ENCODE assay signal across 19 cellular contexts in the genomic region with DNA sequence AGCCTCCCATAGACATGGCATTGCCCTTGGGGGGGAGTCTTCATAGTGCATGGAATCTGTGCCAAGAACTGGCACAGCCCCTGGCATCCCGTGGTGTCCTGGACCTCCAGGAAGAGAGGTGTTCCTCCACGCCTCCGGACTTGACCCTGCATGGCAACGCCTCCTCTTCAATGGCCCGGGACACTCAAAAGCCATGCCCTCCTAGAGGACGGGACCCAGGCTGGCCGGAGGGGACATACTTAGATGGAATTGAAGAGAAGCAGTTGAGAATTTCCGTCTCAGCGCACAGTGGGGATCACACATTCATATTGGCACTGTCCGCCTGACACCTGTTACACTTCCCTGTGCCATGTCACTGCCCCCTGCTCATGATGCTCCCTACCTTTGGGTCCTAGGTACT.
"Had no signal": no experiment of that assay in that cellular context is flagged by ENCODE, and none has a peak within 500 bp of the region (broad histone marks: within the 10 kb centered on the region; RNA-seq: fewer than 3 reads in every experiment).

No MANE protein-coding gene starts in this region.

- H3K36me3 Mint-ChIP-seq: naive thymus-derived CD8-positive, alpha-beta T cell had no signal

- H3K36me3 ChIP-seq: brain microvascular endothelial cell, esophagus squamous epithelium, heart right ventricle, tibial artery, uterus had no signal

- H3K27ac ChIP-seq: brain microvascular endothelial cell, esophagus squamous epithelium, heart right ventricle, tibial artery, uterus, VCaP had no signal

- H3K27ac Mint-ChIP-seq: activated T-cell treated with anti-CD3 and anti-CD28 coated beads, Interleukin-2, amount 50 U/mL, for 24 hours; naive thymus-derived CD8-positive, alpha-beta T cell; T-helper 17 cell had no signal

- DNase-seq: activated CD4-positive, alpha-beta T cell treated with anti-CD3 and anti-CD28 coated beads, Interleukin-2, amount 50 U/mL, for 1 hour; activated CD4-positive, CD25-positive, alpha-beta regulatory T cell treated with anti-CD3 and anti-CD28 coated beads, Interleukin-2, amount 50 U/mL, for 72 hours; activated naive CD4-positive, alpha-beta T cell treated with anti-CD3 and anti-CD28 coated beads, Interleukin-2, amount 50 U/mL, for 16 hours; activated T-cell treated with anti-CD3 and anti-CD28 coated beads, Interleukin-2, amount 50 U/mL, for 24 hours; aorta; brain microvascular endothelial cell; central memory CD4-positive, alpha-beta T cell; esophagus squamous epithelium; heart right ventricle; kidney glomerular epithelial cell; left ventricle myocardium superior; mesenchymal stem cell; stimulated activated naive CD8-positive, alpha-beta T cell treated with anti-CD3 and anti-CD28 coated beads, Interleukin-15, Interleukin-2, amounts not matched to agents 100 U/mL and 50 U/mL, for 24 hours; substantia nigra; T-helper 17 cell; uterus had no signal

- H3K4me3 ChIP-seq: esophagus squamous epithelium, heart right ventricle, tibial artery, uterus had no signal

- H3K9me3 ChIP-seq: esophagus squamous epithelium, heart right ventricle, tibial artery, uterus had no signal

- H3K9me3 Mint-ChIP-seq: activated T-cell treated with anti-CD3 and anti-CD28 coated beads, Interleukin-2, amount 50 U/mL, for 24 hours; naive thymus-derived CD8-positive, alpha-beta T cell had no signal

- H3K4me1 ChIP-seq: uterus had no signal

- H3K27me3 ChIP-seq: brain microvascular endothelial cell, esophagus squamous epithelium, tibial artery, uterus had no signal

- H3K27me3 Mint-ChIP-seq: activated T-cell treated with anti-CD3 and anti-CD28 coated beads, Interleukin-2, amount 50 U/mL, for 24 hours had no signal

- ATAC-seq: heart right ventricle; left ventricle myocardium superior; naive thymus-derived CD8-positive, alpha-beta T cell; stimulated activated naive CD8-positive, alpha-beta T cell treated with anti-CD3 and anti-CD28 coated beads, Interleukin-15, Interleukin-2, amounts not matched to agents 100 U/mL and 50 U/mL, for 24 hours; T-helper 17 cell had no signal

- H3K4me3 Mint-ChIP-seq: activated T-cell treated with anti-CD3 and anti-CD28 coated beads, Interleukin-2, amount 50 U/mL, for 24 hours; naive thymus-derived CD8-positive, alpha-beta T cell; T-helper 17 cell had no signal
